In the genomic region with DNA sequence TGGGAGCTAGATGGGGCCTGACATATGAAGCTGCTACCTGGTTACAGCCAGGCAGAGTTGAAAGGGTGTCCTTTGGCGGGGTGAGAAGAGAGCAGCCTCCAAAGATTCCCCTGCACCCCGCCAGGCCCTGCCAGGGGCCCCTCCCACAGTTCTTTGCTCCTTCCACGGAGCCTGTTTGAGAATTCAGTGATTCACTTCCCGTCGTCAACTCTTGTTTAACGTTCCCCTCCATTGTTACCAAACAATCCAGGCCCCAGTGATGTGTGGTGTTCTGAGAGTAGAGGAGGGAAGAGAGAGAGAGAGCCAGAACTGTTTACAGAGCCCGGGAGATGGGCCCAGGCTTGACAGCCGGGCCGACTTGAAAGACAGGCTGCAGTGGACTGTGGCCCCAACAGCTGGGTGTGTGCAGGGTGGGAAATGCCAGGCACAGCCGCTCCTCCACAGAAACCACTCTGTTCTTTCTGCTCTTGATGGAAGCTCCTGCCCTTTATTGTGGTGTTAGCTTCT, we compare ENCODE assay signal across 1 cellular context.
TF ChIP-seq lines count a peak whose summit lies in the region.

No MANE protein-coding gene starts in this region.

TF ChIP-seq in HepG2, 621 proteins besides CTCF, POLR2A, EP300 and RAD21 (continued from another document and continues in another):
- TF ChIP-seq, protein P1, sequence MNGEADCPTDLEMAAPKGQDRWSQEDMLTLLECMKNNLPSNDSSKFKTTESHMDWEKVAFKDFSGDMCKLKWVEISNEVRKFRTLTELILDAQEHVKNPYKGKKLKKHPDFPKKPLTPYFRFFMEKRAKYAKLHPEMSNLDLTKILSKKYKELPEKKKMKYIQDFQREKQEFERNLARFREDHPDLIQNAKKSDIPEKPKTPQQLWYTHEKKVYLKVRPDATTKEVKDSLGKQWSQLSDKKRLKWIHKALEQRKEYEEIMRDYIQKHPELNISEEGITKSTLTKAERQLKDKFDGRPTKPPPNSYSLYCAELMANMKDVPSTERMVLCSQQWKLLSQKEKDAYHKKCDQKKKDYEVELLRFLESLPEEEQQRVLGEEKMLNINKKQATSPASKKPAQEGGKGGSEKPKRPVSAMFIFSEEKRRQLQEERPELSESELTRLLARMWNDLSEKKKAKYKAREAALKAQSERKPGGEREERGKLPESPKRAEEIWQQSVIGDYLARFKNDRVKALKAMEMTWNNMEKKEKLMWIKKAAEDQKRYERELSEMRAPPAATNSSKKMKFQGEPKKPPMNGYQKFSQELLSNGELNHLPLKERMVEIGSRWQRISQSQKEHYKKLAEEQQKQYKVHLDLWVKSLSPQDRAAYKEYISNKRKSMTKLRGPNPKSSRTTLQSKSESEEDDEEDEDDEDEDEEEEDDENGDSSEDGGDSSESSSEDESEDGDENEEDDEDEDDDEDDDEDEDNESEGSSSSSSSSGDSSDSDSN (CRISPR knock-in tag; IDR thresholded peaks at IDR 0.05), result peak; percentile 78
- TF ChIP-seq SIX4 (CRISPR knock-in tag; IDR thresholded peaks at IDR 0.05), result 0 out of 2 replicates have a peak, but pooled peaks have one; percentile 36
- peak; percentile 78; the same call in 1 of the 2 replicates for TF ChIP-seq ZNF292 (CRISPR knock-in tag; IDR thresholded peaks at IDR 0.05; ENCODE audit: borderline replicate concordance, low read depth)
- TF ChIP-seq, protein P2, sequence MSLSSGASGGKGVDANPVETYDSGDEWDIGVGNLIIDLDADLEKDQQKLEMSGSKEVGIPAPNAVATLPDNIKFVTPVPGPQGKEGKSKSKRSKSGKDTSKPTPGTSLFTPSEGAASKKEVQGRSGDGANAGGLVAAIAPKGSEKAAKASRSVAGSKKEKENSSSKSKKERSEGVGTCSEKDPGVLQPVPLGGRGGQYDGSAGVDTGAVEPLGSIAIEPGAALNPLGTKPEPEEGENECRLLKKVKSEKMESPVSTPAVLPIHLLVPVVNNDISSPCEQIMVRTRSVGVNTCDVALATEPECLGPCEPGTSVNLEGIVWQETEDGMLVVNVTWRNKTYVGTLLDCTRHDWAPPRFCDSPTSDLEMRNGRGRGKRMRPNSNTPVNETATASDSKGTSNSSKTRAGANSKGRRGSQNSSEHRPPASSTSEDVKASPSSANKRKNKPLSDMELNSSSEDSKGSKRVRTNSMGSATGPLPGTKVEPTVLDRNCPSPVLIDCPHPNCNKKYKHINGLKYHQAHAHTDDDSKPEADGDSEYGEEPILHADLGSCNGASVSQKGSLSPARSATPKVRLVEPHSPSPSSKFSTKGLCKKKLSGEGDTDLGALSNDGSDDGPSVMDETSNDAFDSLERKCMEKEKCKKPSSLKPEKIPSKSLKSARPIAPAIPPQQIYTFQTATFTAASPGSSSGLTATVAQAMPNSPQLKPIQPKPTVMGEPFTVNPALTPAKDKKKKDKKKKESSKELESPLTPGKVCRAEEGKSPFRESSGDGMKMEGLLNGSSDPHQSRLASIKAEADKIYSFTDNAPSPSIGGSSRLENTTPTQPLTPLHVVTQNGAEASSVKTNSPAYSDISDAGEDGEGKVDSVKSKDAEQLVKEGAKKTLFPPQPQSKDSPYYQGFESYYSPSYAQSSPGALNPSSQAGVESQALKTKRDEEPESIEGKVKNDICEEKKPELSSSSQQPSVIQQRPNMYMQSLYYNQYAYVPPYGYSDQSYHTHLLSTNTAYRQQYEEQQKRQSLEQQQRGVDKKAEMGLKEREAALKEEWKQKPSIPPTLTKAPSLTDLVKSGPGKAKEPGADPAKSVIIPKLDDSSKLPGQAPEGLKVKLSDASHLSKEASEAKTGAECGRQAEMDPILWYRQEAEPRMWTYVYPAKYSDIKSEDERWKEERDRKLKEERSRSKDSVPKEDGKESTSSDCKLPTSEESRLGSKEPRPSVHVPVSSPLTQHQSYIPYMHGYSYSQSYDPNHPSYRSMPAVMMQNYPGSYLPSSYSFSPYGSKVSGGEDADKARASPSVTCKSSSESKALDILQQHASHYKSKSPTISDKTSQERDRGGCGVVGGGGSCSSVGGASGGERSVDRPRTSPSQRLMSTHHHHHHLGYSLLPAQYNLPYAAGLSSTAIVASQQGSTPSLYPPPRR (CRISPR knock-in tag; IDR thresholded peaks at IDR 0.05; ENCODE audit: borderline replicate concordance), result peak; percentile 85
- TF ChIP-seq ZNF652 (CRISPR knock-in tag; IDR thresholded peaks at IDR 0.05; ENCODE audit: borderline replicate concordance, low read depth), result peak; percentile 51; the same call in 1 of the 2 replicates
- TF ChIP-seq ETV6 (CRISPR knock-in tag; conservative IDR thresholded peaks at IDR 0.05), result no peak
- no peak for TF ChIP-seq ZNF577 (CRISPR knock-in tag; IDR thresholded peaks at IDR 0.05; ENCODE audit: borderline replicate concordance, low read depth)
- TF ChIP-seq, protein P3, sequence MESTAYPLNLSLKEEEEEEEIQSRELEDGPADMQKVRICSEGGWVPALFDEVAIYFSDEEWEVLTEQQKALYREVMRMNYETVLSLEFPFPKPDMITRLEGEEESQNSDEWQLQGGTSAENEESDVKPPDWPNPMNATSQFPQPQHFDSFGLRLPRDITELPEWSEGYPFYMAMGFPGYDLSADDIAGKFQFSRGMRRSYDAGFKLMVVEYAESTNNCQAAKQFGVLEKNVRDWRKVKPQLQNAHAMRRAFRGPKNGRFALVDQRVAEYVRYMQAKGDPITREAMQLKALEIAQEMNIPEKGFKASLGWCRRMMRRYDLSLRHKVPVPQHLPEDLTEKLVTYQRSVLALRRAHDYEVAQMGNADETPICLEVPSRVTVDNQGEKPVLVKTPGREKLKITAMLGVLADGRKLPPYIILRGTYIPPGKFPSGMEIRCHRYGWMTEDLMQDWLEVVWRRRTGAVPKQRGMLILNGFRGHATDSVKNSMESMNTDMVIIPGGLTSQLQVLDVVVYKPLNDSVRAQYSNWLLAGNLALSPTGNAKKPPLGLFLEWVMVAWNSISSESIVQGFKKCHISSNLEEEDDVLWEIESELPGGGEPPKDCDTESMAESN (CRISPR knock-in tag; conservative IDR thresholded peaks at IDR 0.05), result 0 out of 2 replicates have a peak, but pooled peaks have one; percentile 34
- TF ChIP-seq, protein P4, sequence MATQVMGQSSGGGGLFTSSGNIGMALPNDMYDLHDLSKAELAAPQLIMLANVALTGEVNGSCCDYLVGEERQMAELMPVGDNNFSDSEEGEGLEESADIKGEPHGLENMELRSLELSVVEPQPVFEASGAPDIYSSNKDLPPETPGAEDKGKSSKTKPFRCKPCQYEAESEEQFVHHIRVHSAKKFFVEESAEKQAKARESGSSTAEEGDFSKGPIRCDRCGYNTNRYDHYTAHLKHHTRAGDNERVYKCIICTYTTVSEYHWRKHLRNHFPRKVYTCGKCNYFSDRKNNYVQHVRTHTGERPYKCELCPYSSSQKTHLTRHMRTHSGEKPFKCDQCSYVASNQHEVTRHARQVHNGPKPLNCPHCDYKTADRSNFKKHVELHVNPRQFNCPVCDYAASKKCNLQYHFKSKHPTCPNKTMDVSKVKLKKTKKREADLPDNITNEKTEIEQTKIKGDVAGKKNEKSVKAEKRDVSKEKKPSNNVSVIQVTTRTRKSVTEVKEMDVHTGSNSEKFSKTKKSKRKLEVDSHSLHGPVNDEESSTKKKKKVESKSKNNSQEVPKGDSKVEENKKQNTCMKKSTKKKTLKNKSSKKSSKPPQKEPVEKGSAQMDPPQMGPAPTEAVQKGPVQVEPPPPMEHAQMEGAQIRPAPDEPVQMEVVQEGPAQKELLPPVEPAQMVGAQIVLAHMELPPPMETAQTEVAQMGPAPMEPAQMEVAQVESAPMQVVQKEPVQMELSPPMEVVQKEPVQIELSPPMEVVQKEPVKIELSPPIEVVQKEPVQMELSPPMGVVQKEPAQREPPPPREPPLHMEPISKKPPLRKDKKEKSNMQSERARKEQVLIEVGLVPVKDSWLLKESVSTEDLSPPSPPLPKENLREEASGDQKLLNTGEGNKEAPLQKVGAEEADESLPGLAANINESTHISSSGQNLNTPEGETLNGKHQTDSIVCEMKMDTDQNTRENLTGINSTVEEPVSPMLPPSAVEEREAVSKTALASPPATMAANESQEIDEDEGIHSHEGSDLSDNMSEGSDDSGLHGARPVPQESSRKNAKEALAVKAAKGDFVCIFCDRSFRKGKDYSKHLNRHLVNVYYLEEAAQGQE (IDR thresholded peaks at IDR 0.05; ENCODE audit: borderline replicate concordance in 1 of 2, low read depth in 1 of 2, low read length in 2 of 2), result peak in 1 of 2 experiments; percentile 63; a peak in 2 of 4 replicates
- no peak for TF ChIP-seq PTBP1 (IDR thresholded peaks at IDR 0.05; ENCODE audit: low read depth, low read length, poor library complexity, severe bottlenecking)
- TF ChIP-seq KDM6A (CRISPR knock-in tag; IDR thresholded peaks at IDR 0.05; ENCODE audit: low read depth), result peak; percentile 56
- TF ChIP-seq RFXAP (CRISPR knock-in tag; IDR thresholded peaks at IDR 0.05; ENCODE audit: borderline replicate concordance), result no peak
- no peak for TF ChIP-seq HNRNPL (IDR thresholded peaks at IDR 0.05; ENCODE audit: low read depth, low read length)
- no peak for TF ChIP-seq ZNF782 (CRISPR knock-in tag; IDR thresholded peaks at IDR 0.05; ENCODE audit: borderline replicate concordance)
- peak; percentile 96 for TF ChIP-seq ZNF768 (CRISPR knock-in tag; IDR thresholded peaks at IDR 0.05)
- TF ChIP-seq JARID2 (CRISPR knock-in tag; IDR thresholded peaks at IDR 0.05; ENCODE audit: insufficient replicate concordance), result no peak
- TF ChIP-seq GATAD2A (CRISPR knock-in tag; IDR thresholded peaks at IDR 0.05), result peak; percentile 96
- 0 out of 2 replicates have a peak, but pooled peaks have one; percentile 32 for TF ChIP-seq MTF1 (CRISPR knock-in tag; IDR thresholded peaks at IDR 0.05)
- peak; percentile 86 for TF ChIP-seq ZBTB7B (CRISPR knock-in tag; IDR thresholded peaks at IDR 0.05)
- TF ChIP-seq, protein P5, sequence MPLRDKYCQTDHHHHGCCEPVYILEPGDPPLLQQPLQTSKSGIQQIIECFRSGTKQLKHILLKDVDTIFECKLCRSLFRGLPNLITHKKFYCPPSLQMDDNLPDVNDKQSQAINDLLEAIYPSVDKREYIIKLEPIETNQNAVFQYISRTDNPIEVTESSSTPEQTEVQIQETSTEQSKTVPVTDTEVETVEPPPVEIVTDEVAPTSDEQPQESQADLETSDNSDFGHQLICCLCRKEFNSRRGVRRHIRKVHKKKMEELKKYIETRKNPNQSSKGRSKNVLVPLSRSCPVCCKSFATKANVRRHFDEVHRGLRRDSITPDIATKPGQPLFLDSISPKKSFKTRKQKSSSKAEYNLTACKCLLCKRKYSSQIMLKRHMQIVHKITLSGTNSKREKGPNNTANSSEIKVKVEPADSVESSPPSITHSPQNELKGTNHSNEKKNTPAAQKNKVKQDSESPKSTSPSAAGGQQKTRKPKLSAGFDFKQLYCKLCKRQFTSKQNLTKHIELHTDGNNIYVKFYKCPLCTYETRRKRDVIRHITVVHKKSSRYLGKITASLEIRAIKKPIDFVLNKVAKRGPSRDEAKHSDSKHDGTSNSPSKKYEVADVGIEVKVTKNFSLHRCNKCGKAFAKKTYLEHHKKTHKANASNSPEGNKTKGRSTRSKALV (CRISPR knock-in tag; IDR thresholded peaks at IDR 0.05), result no peak
- 0 out of 2 replicates have a peak, but pooled peaks have one; percentile 56 for TF ChIP-seq ZNF24 (IDR thresholded peaks at IDR 0.05)
- peak; percentile 93 for TF ChIP-seq SIN3A (IDR thresholded peaks at IDR 0.05; ENCODE audit: borderline replicate concordance, low read depth, low read length)
- TF ChIP-seq, protein P6, sequence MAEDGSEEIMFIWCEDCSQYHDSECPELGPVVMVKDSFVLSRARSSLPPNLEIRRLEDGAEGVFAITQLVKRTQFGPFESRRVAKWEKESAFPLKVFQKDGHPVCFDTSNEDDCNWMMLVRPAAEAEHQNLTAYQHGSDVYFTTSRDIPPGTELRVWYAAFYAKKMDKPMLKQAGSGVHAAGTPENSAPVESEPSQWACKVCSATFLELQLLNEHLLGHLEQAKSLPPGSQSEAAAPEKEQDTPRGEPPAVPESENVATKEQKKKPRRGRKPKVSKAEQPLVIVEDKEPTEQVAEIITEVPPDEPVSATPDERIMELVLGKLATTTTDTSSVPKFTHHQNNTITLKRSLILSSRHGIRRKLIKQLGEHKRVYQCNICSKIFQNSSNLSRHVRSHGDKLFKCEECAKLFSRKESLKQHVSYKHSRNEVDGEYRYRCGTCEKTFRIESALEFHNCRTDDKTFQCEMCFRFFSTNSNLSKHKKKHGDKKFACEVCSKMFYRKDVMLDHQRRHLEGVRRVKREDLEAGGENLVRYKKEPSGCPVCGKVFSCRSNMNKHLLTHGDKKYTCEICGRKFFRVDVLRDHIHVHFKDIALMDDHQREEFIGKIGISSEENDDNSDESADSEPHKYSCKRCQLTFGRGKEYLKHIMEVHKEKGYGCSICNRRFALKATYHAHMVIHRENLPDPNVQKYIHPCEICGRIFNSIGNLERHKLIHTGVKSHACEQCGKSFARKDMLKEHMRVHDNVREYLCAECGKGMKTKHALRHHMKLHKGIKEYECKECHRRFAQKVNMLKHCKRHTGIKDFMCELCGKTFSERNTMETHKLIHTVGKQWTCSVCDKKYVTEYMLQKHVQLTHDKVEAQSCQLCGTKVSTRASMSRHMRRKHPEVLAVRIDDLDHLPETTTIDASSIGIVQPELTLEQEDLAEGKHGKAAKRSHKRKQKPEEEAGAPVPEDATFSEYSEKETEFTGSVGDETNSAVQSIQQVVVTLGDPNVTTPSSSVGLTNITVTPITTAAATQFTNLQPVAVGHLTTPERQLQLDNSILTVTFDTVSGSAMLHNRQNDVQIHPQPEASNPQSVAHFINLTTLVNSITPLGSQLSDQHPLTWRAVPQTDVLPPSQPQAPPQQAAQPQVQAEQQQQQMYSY (CRISPR knock-in tag; IDR thresholded peaks at IDR 0.05), result peak; percentile 80
- TF ChIP-seq NONO (IDR thresholded peaks at IDR 0.05), result no peak
- no peak; the same call in 1 of the 2 replicates for TF ChIP-seq NONO (CRISPR knock-in tag; conservative IDR thresholded peaks at IDR 0.05)
- no peak for TF ChIP-seq ZNF468 (CRISPR knock-in tag; IDR thresholded peaks at IDR 0.05)
- TF ChIP-seq, protein P7, sequence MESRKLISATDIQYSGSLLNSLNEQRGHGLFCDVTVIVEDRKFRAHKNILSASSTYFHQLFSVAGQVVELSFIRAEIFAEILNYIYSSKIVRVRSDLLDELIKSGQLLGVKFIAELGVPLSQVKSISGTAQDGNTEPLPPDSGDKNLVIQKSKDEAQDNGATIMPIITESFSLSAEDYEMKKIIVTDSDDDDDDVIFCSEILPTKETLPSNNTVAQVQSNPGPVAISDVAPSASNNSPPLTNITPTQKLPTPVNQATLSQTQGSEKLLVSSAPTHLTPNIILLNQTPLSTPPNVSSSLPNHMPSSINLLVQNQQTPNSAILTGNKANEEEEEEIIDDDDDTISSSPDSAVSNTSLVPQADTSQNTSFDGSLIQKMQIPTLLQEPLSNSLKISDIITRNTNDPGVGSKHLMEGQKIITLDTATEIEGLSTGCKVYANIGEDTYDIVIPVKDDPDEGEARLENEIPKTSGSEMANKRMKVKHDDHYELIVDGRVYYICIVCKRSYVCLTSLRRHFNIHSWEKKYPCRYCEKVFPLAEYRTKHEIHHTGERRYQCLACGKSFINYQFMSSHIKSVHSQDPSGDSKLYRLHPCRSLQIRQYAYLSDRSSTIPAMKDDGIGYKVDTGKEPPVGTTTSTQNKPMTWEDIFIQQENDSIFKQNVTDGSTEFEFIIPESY (CRISPR knock-in tag; IDR thresholded peaks at IDR 0.05), result peak; percentile 32; the same call in 1 of the 2 replicates
